In genomic region chr9:2228132-2228531, GRCh38 we compare ENCODE assay signal across 8 cellular contexts.
DNase-seq lines count a peak whose midpoint lies in the region; ATAC-seq and TF ChIP-seq lines count a peak whose summit lies in the region.

No MANE protein-coding gene starts in this region.

- TF ChIP-seq EP300 in transverse colon (IDR thresholded peaks at IDR 0.05; ENCODE audit: low read depth), result no peak

- DNase-seq in BJ (ENCODE audit: low read depth) (no peak), GM13976 (ENCODE audit: low spot score) (no peak), RKO (ENCODE audit: low spot score) (peak; percentile 30), globus pallidus (ENCODE audit: low spot score) (peak; percentile 25), transverse colon (peak; percentile 25), amniotic stem cell (lab: John Stamatoyannopoulos, UW) (no peak)

- CTCF ChIA-PET in BJ (lab: Yijun Ruan, JAX), result interaction anchor here (1.3 to 2.6 kb wide), 2 partner anchors 175 to 500 kb away, joined by 3 to 8 read pairs; no protein-coding TSS in a partner anchor

- TF ChIP-seq CTCF in BJ (IDR thresholded peaks at IDR 0.05; ENCODE audit: insufficient read depth, low read depth, low read length) (peak; percentile 42), GM13976 (IDR thresholded peaks at IDR 0.05; ENCODE audit: borderline replicate concordance, control extremely low read depth, extremely low read depth, insufficient read depth, missing control alignments) (peak; percentile 35), transverse colon (IDR thresholded peaks at IDR 0.05) (peak in 4 of 5 experiments; percentile 13 to 25 (median 19))

- no peaks in the 10 kb centered on the region for H3K4me1 ChIP-seq in transverse colon

- 20 to 65% methylated on average over 1 to 2 of the region's 2 CpGs for WGBS in transverse colon (ENCODE audit: low coverage in 1 of 2), 2 donors

- no peaks in the 10 kb centered on the region for H3K9me3 ChIP-seq in transverse colon

- no peak overlapping the region for H3K27ac ChIP-seq in transverse colon

- in situ Hi-C loops in GM13976 (cut with MboI; ENCODE audit: low sequenced_read_pairs, unreplicated experiment) (no loop called here), transverse colon (cut with MboI; ENCODE audit: low pct_ligation_motif_present in 1 of 4, low pct_unique_long_range_greater_than_20kb in 1 of 4, low sequenced_read_pairs in 3 of 4) (no loop called here)

- intact Hi-C loops in transverse colon (cut with DNase I; ENCODE audit: low total_unique reads), result no loop called here

- no peak for TF ChIP-seq POLR2A in transverse colon (IDR thresholded peaks at IDR 0.05)

- H3K4me3 ChIP-seq in BJ (ENCODE audit: low read depth, low read length), result no peak overlapping the region
- H3K4me3 ChIP-seq in transverse colon, result no peak overlapping the region

- H3K27me3 ChIP-seq in BJ (ENCODE audit: control insufficient read depth, insufficient read depth, low read length) (peaks cover 1% of the 10 kb centered on the region; the same call in 1 of the 2 replicates), transverse colon (no peaks in the 10 kb centered on the region)

- POLR2A ChIA-PET in BJ (lab: Charles Lee), result no interaction called here

- ATAC-seq in GM21529 (IDR thresholded peaks at IDR 0.05; ENCODE audit: unreplicated experiment) (no peak), GM21381 (IDR thresholded peaks at IDR 0.05; ENCODE audit: unreplicated experiment) (no peak)

- H3K36me3 ChIP-seq in BJ (ENCODE audit: control insufficient read depth, insufficient read depth, low read length) (no peaks in the 10 kb centered on the region), transverse colon (no peaks in the 10 kb centered on the region)

Comparison
In these comparisons a context has a peak if more than half of its experiments do, and no peak if none do; other contexts are left out.
1. DNase-seq: peak in RKO (single experiment), globus pallidus (single experiment) and transverse colon (single experiment); none in BJ (single experiment), GM13976 (single experiment) and amniotic stem cell (single experiment).
2. Peak in every context shown above with its lines, with median percentiles within 50 percentile points of each other: CTCF ChIP-seq.